ENCODE assay signal across 9 cellular contexts in the genomic region with DNA sequence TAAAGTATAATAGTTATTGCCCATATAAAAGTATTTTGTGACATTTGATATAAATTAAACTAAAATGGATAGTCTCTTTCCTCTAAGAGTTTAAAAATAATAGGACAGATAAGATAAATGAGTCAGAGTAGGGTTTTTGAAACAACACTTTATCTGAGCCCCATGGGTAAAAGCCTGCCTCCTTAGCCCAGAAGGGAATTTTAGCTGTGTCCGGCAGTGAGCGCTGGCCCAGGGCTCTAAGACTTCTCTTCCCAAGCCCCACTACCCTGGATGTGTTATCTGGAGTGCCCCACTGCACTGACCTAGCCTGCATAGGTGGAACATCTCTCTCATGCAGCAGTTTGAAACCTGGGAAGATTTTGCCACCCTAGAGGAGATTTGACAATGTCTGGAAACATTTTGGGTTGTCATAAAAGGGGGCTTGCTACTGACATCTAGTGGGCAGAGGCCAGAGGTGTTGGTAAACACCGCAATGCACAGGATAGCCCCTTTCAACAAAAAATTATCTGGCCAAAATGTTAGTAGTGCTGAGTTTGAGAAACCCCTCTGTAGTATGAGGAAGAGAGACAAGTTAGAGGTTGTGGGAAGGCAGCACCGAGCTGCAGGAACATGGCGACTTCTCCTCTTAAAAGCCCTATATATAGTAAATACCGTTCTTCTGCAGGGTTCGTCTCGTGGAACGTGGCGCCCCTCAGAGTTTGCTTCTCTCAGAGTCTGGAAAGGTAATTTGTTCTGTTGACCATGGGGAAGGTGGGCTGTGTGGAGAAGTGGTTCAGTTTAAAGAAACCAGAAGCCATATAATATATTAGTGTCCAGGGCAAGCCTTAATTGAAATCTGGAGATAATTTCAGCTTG. TPM values are rescaled to one million over a fixed set of nuclear protein-coding genes. Genes with fewer than 3 reads are reported as not detected.
DNase-seq lines count a peak whose midpoint lies in the region; ATAC-seq and TF ChIP-seq lines count a peak whose summit lies in the region.
"Had no signal": no experiment of that assay in that cellular context is flagged by ENCODE, and none has a peak within 500 bp of the region (broad histone marks: within the 10 kb centered on the region; RNA-seq: fewer than 3 reads in every experiment).

No MANE protein-coding gene starts in this region.

- peak; percentile 60 for ATAC-seq in memory B cell (ENCODE audit: low read depth)
- ATAC-seq in HG03378 (IDR thresholded peaks at IDR 0.05; ENCODE audit: unreplicated experiment) = no peak
- ATAC-seq in HG03439 (IDR thresholded peaks at IDR 0.05; ENCODE audit: unreplicated experiment) = no peak
- no peak for ATAC-seq in activated T-helper 17 cell treated with anti-CD3 and anti-CD28 coated beads, Interleukin-2, amount 50 U/mL, for 72 hours (replicated peaks)

- CTCF ChIA-PET in GM10248 (lab: Yijun Ruan, JAX) = interaction anchor here (1.0 to 1.1 kb wide), 3 partner anchors 9 to 21 kb away, joined by 3 read pairs; no protein-coding TSS in a partner anchor

- no peak overlapping the region for H3K27ac ChIP-seq in OCI-LY1 (ENCODE audit: low read depth, low read length, poor library complexity, severe bottlenecking)
- H3K27ac ChIP-seq in colonic mucosa = no peak overlapping the region

- H2AFZ ChIP-seq in OCI-LY1 (ENCODE audit: low read length) = no peak overlapping the region

- H3F3A ChIP-seq in OCI-LY1 (ENCODE audit: insufficient read depth, low read length) = no peaks in the 10 kb centered on the region

- H3K36me3 Mint-ChIP-seq in memory B cell = peaks cover 51% of the 10 kb centered on the region
- H3K36me3 Mint-ChIP-seq in activated T-helper 17 cell treated with anti-CD3 and anti-CD28 coated beads, Interleukin-2, amount 50 U/mL, for 72 hours (ENCODE audit: low read depth) = peaks cover 99% of the 10 kb centered on the region

- no peak overlapping the region for H3K9ac ChIP-seq in OCI-LY1 (ENCODE audit: low read length)
- H3K9ac ChIP-seq in colonic mucosa (ENCODE audit: low read depth in 2 of 2, low read length in 2 of 2) = no peak overlapping the region

- H3K36me3 ChIP-seq in OCI-LY1 (ENCODE audit: insufficient read depth, low read length) (peaks cover 13% of the 10 kb centered on the region), colonic mucosa (peaks cover 15% of the 10 kb centered on the region)

- no peaks in the 10 kb centered on the region for H3K4me1 Mint-ChIP-seq in memory B cell
- H3K4me1 Mint-ChIP-seq in activated T-helper 17 cell treated with anti-CD3 and anti-CD28 coated beads, Interleukin-2, amount 50 U/mL, for 72 hours = no peaks in the 10 kb centered on the region

- no peaks in the 10 kb centered on the region for H3K9me2 ChIP-seq in OCI-LY1 (ENCODE audit: low read depth, low read length)

- POLR2A ChIA-PET in GM10248 (lab: Yijun Ruan, JAX) = no interaction called here

- H3K4me2 ChIP-seq in OCI-LY1 (ENCODE audit: low read length) = no peak overlapping the region

- H3K4me1 ChIP-seq in OCI-LY1 (ENCODE audit: insufficient read depth, low read length, severe bottlenecking) = no peaks in the 10 kb centered on the region
- H3K4me1 ChIP-seq in colonic mucosa = no peaks in the 10 kb centered on the region

- DNase-seq in AG08396 (ENCODE audit: low spot score) (peak; percentile 17), GM10248 (ENCODE audit: extremely low spot score) (peak; percentile 22), colonic mucosa (no peak), memory B cell (ENCODE audit: low spot score in 2 of 2) (peak; percentile 9 to 14)

- intact Hi-C loops in colonic mucosa (cut with DNase I) = loop anchor here (10.0 kb wide), 1 partner anchor 230 kb away; the partner anchor contains the start of gene DIP2B

- H3K27me3 ChIP-seq in OCI-LY1 (ENCODE audit: insufficient read depth, low read length) = no peaks in the 10 kb centered on the region
- H3K27me3 ChIP-seq in colonic mucosa = no peaks in the 10 kb centered on the region

- H3K27me3 Mint-ChIP-seq in memory B cell = no peaks in the 10 kb centered on the region
- H3K27me3 Mint-ChIP-seq in activated T-helper 17 cell treated with anti-CD3 and anti-CD28 coated beads, Interleukin-2, amount 50 U/mL, for 72 hours = no peaks in the 10 kb centered on the region
- H3K27me3 Mint-ChIP-seq: stimulated activated naive CD8-positive, alpha-beta T cell treated with anti-CD3 and anti-CD28 coated beads, Interleukin-15, Interleukin-2, amounts not matched to agents 100 ng/mL and 50 ng/mL, for 24 hours had no signal

- H3K9me3 ChIP-seq in OCI-LY1 (ENCODE audit: low read length) (no peaks in the 10 kb centered on the region), colonic mucosa (no peaks in the 10 kb centered on the region)

- H3K9me3 Mint-ChIP-seq in memory B cell = no peaks in the 10 kb centered on the region
- H3K9me3 Mint-ChIP-seq in activated T-helper 17 cell treated with anti-CD3 and anti-CD28 coated beads, Interleukin-2, amount 50 U/mL, for 72 hours = no peaks in the 10 kb centered on the region
- H3K9me3 Mint-ChIP-seq: stimulated activated naive CD8-positive, alpha-beta T cell treated with anti-CD3 and anti-CD28 coated beads, Interleukin-15, Interleukin-2, amounts not matched to agents 100 ng/mL and 50 ng/mL, for 24 hours had no signal

- no peak overlapping the region for H3K27ac Mint-ChIP-seq in memory B cell
- H3K27ac Mint-ChIP-seq in activated T-helper 17 cell treated with anti-CD3 and anti-CD28 coated beads, Interleukin-2, amount 50 U/mL, for 72 hours = no peak overlapping the region
- H3K27ac Mint-ChIP-seq: stimulated activated naive CD8-positive, alpha-beta T cell treated with anti-CD3 and anti-CD28 coated beads, Interleukin-15, Interleukin-2, amounts not matched to agents 100 ng/mL and 50 ng/mL, for 24 hours had no signal

- no peaks in the 10 kb centered on the region for H3K79me2 ChIP-seq in OCI-LY1 (ENCODE audit: insufficient read depth, low read length)

- no peak overlapping the region for H3K4me3 Mint-ChIP-seq in memory B cell
- H3K4me3 Mint-ChIP-seq in activated T-helper 17 cell treated with anti-CD3 and anti-CD28 coated beads, Interleukin-2, amount 50 U/mL, for 72 hours = no peak overlapping the region
- H3K4me3 Mint-ChIP-seq: stimulated activated naive CD8-positive, alpha-beta T cell treated with anti-CD3 and anti-CD28 coated beads, Interleukin-15, Interleukin-2, amounts not matched to agents 100 ng/mL and 50 ng/mL, for 24 hours had no signal

- H4K20me1 ChIP-seq in OCI-LY1 (ENCODE audit: insufficient read depth, low read length) = no peaks in the 10 kb centered on the region

- H3K4me3 ChIP-seq in OCI-LY1 (ENCODE audit: low read depth, low read length, poor library complexity, severe bottlenecking) (no peak overlapping the region), colonic mucosa (no peak overlapping the region)

- TF ChIP-seq CTCF in GM10248 (IDR thresholded peaks at IDR 0.05; ENCODE audit: control extremely low read depth, extremely low read depth, low read depth, missing control alignments) (peak; percentile 52), OCI-LY1 (IDR thresholded peaks at IDR 0.05; ENCODE audit: low read length) (peak; percentile 94), colonic mucosa (IDR thresholded peaks at IDR 0.05) (peak; percentile 11)

RNA-seq across cellular contexts. Expression of gene ATF1, which starts 29.3 kb away (rescaled TPM):
- 10 to 100 TPM; 39.5 to 49.9 TPM for total RNA-seq in colonic mucosa
- total RNA-seq in activated T-helper 17 cell treated with anti-CD3 and anti-CD28 coated beads, Interleukin-2, amount 50 U/mL, for 72 hours = 10 to 100 TPM; 53.8 to 55.7 TPM

Comparison
In these comparisons a context has a peak if more than half of its experiments do, and no peak if none do; other contexts are left out.
1. CTCF ChIP-seq: peak in every context shown above with its lines; median percentile 94 in OCI-LY1; 52 in GM10248; 11 in colonic mucosa.